In the genomic region with DNA sequence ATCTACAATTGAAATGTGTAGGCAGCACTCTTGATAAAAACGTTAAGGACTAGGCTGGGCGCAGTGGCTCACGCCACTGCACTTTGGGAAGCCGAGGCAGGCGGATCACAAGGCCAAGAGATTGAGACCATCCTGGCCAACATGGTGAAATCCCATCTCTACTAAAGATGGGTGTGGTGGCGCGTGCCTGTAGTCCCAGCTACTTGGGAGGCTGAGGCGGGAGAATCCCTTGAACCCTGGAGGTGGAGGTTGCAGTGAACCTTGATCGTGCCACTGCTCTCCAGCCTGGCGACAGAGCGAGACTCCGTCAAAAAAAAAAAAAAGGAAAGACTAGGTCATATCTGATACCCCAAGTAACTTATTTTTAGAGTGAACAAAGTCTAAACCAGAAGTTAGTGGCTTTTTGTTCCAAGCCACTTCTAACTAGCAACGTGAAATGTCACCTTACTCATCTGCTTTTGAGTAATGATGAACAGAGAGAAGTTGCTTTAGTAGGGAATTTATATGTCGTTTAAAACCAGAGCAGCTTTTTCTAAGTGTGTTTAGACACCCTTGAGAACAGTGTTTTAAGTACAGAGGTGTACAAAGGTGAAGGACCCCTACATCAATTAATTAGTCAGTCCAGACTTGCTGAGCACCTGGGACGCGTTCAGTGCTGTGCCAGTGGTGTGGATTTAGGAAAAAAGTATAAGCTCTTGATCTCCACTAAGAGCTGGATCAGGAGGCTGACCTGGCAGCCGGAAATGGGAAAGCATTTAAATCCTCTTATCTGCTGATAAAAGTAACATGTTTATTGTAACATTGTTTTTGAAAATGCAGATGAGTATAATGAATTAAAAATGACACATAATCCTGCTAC, we compare ENCODE assay signal across 11 cellular contexts. TPM values are rescaled to one million over a fixed set of nuclear protein-coding genes. Genes with fewer than 3 reads are reported as not detected.
DNase-seq lines count a peak whose midpoint lies in the region; ATAC-seq and TF ChIP-seq lines count a peak whose summit lies in the region.
"Had no signal": no experiment of that assay in that cellular context is flagged by ENCODE, and none has a peak within 500 bp of the region (broad histone marks: within the 10 kb centered on the region; RNA-seq: fewer than 3 reads in every experiment).

No MANE protein-coding gene starts in this region.

- H3K4me1 ChIP-seq in transverse colon = peaks cover 0 to 21% (median 9%) of the 10 kb centered on the region in 4 donors

- no peaks in the 10 kb centered on the region for H3K27me3 ChIP-seq in transverse colon
- H3K27me3 ChIP-seq: sigmoid colon had no signal

- H3K36me3 ChIP-seq in KOPT-K1 (ENCODE audit: insufficient read depth, low read length) = no peaks in the 10 kb centered on the region
- no peaks in the 10 kb centered on the region for H3K36me3 ChIP-seq in transverse colon
- H3K36me3 ChIP-seq: sigmoid colon had no signal

- no peaks in the 10 kb centered on the region for H3K9me3 Mint-ChIP-seq in activated CD8-positive, alpha-beta memory T cell treated with anti-CD3 and anti-CD28 coated beads, Interleukin-2, amount 10 ng/mL, durations not matched to agents 7 days and 5 days (ENCODE audit: low read depth)
- H3K9me3 Mint-ChIP-seq in activated naive CD8-positive, alpha-beta T cell (ENCODE audit: low read depth) = no peaks in the 10 kb centered on the region
- H3K9me3 Mint-ChIP-seq in progenitor cell of endocrine pancreas (ENCODE audit: low read depth) = no peaks in the 10 kb centered on the region

- peaks cover 4% of the 10 kb centered on the region for H3K36me3 Mint-ChIP-seq in activated CD8-positive, alpha-beta memory T cell treated with anti-CD3 and anti-CD28 coated beads, Interleukin-2, amount 10 ng/mL, durations not matched to agents 7 days and 5 days
- peaks cover 2% of the 10 kb centered on the region for H3K36me3 Mint-ChIP-seq in activated naive CD8-positive, alpha-beta T cell
- H3K36me3 Mint-ChIP-seq in progenitor cell of endocrine pancreas (ENCODE audit: insufficient read depth) = no peaks in the 10 kb centered on the region

- no peak for TF ChIP-seq CTCF in progenitor cell of endocrine pancreas (IDR thresholded peaks at IDR 0.05; ENCODE audit: unreplicated experiment)
- TF ChIP-seq CTCF in transverse colon (IDR thresholded peaks at IDR 0.05) = no peak

- intact Hi-C loops in transverse colon (cut with DNase I; ENCODE audit: low total_unique reads) = no loop called here

- H3K9me3 ChIP-seq in KOPT-K1 (ENCODE audit: insufficient read depth, low read length, poor library complexity, severe bottlenecking) (no peaks in the 10 kb centered on the region), transverse colon (no peaks in the 10 kb centered on the region)
- H3K9me3 ChIP-seq: sigmoid colon had no signal

- H3K4me1 Mint-ChIP-seq in activated CD8-positive, alpha-beta memory T cell treated with anti-CD3 and anti-CD28 coated beads, Interleukin-2, amount 10 ng/mL, durations not matched to agents 7 days and 5 days = peaks cover 83% of the 10 kb centered on the region
- H3K4me1 Mint-ChIP-seq in activated naive CD8-positive, alpha-beta T cell (ENCODE audit: low read depth) = peaks cover 75% of the 10 kb centered on the region
- peaks cover 49% of the 10 kb centered on the region for H3K4me1 Mint-ChIP-seq in progenitor cell of endocrine pancreas (ENCODE audit: low read depth)

- in situ Hi-C loops in transverse colon (cut with MboI; ENCODE audit: low pct_ligation_motif_present in 1 of 4, low pct_unique_long_range_greater_than_20kb in 1 of 4, low sequenced_read_pairs in 3 of 4) = no loop called here

- H3K4me3 Mint-ChIP-seq in activated CD8-positive, alpha-beta memory T cell treated with anti-CD3 and anti-CD28 coated beads, Interleukin-2, amount 10 ng/mL, durations not matched to agents 7 days and 5 days = peak overlapping the region; percentile 22
- peak overlapping the region; percentile 87 for H3K4me3 Mint-ChIP-seq in activated naive CD8-positive, alpha-beta T cell
- no peak overlapping the region for H3K4me3 Mint-ChIP-seq in progenitor cell of endocrine pancreas (ENCODE audit: low read depth)

- peak overlapping the region; percentile 93 for H3K27ac Mint-ChIP-seq in activated CD8-positive, alpha-beta memory T cell treated with anti-CD3 and anti-CD28 coated beads, Interleukin-2, amount 10 ng/mL, durations not matched to agents 7 days and 5 days
- H3K27ac Mint-ChIP-seq in activated naive CD8-positive, alpha-beta T cell = peak overlapping the region; percentile 99
- H3K27ac Mint-ChIP-seq in progenitor cell of endocrine pancreas = peak overlapping the region; percentile 49

- CTCF ChIA-PET in activated CD8-positive, alpha-beta memory T cell treated with anti-CD3 and anti-CD28 coated beads, Interleukin-2, amount 10 ng/mL, durations not matched to agents 7 days and 5 days (lab: Charles Lee) = interaction anchor here (1.0 to 2.1 kb wide), 3 partner anchors 8 to 144 kb away, joined by 3 to 12 read pairs (median 4); no protein-coding TSS in a partner anchor

- H3K27me3 Mint-ChIP-seq in activated CD8-positive, alpha-beta memory T cell treated with anti-CD3 and anti-CD28 coated beads, Interleukin-2, amount 10 ng/mL, durations not matched to agents 7 days and 5 days = no peaks in the 10 kb centered on the region
- no peaks in the 10 kb centered on the region for H3K27me3 Mint-ChIP-seq in activated naive CD8-positive, alpha-beta T cell
- no peaks in the 10 kb centered on the region for H3K27me3 Mint-ChIP-seq in progenitor cell of endocrine pancreas

- H3K4me3 ChIP-seq in transverse colon = no peak overlapping the region
- H3K4me3 ChIP-seq: sigmoid colon had no signal

- ATAC-seq in activated CD8-positive, alpha-beta memory T cell treated with anti-CD3 and anti-CD28 coated beads, Interleukin-2, amount 10 ng/mL, durations not matched to agents 7 days and 5 days = peak; percentile 18
- no peak for ATAC-seq in GM19467 (IDR thresholded peaks at IDR 0.05; ENCODE audit: unreplicated experiment)
- ATAC-seq: left colon had no signal

- TF ChIP-seq POLR2A in transverse colon (IDR thresholded peaks at IDR 0.05) = no peak

- WGBS in transverse colon (ENCODE audit: low coverage in 1 of 2), 2 donors = 85 to 91% methylated on average over 14 to 17 of the region's 17 CpGs

- TF ChIP-seq EP300 in transverse colon (IDR thresholded peaks at IDR 0.05; ENCODE audit: low read depth) = no peak

- no peak for DNase-seq in activated CD8-positive, alpha-beta memory T cell treated with anti-CD3 and anti-CD28 coated beads, Interleukin-2, amount 10 ng/mL, durations not matched to agents 7 days and 5 days
- no peak for DNase-seq in activated CD8-positive, alpha-beta memory T cell treated with anti-CD3 and anti-CD28 coated beads, Interleukin-2, amount 50 U/mL, for 4 hours
- no peak for DNase-seq in progenitor cell of endocrine pancreas (ENCODE audit: low spot score, unreplicated experiment)
- no peak for DNase-seq in transverse colon
- DNase-seq in superior temporal gyrus (ENCODE audit: extremely low spot score) = no peak
- DNase-seq: left colon, NCI-H187, sigmoid colon had no signal

- H3K27ac ChIP-seq in KOPT-K1 (ENCODE audit: low read depth, low read length, poor library complexity, severe bottlenecking) (peak overlapping the region; percentile 49), transverse colon (no peak overlapping the region)
- H3K27ac ChIP-seq: sigmoid colon had no signal

RNA-seq across cellular contexts. Expression of a gene that starts 23.5 kb away (rescaled TPM):
- total RNA-seq in activated CD8-positive, alpha-beta memory T cell treated with anti-CD3 and anti-CD28 coated beads, Interleukin-2, amount 10 ng/mL, durations not matched to agents 7 days and 5 days = 100 to 1,000 TPM in 1 of 2 experiments, 10 to 100 TPM in 1; 73.7 to 126 TPM
- total RNA-seq in progenitor cell of endocrine pancreas = 52.0 and 54.1 TPM in 2 replicates
- total RNA-seq in transverse colon = 10 to 100 TPM; 22.1 to 47.2 (median 33.7) TPM

Comparison
In these comparisons a context has a peak if more than half of its experiments do, and no peak if none do; other contexts are left out.
1. H3K27ac Mint-ChIP-seq: peak in every context shown above with its lines; median percentile 99 in activated naive CD8-positive, alpha-beta T cell; 93 in activated CD8-positive, alpha-beta memory T cell treated with anti-CD3 and anti-CD28 coated beads, Interleukin-2, amount 10 ng/mL, durations not matched to agents 7 days and 5 days; 49 in progenitor cell of endocrine pancreas.